10 cellular contexts compared by ENCODE assay signal in the genomic region with DNA sequence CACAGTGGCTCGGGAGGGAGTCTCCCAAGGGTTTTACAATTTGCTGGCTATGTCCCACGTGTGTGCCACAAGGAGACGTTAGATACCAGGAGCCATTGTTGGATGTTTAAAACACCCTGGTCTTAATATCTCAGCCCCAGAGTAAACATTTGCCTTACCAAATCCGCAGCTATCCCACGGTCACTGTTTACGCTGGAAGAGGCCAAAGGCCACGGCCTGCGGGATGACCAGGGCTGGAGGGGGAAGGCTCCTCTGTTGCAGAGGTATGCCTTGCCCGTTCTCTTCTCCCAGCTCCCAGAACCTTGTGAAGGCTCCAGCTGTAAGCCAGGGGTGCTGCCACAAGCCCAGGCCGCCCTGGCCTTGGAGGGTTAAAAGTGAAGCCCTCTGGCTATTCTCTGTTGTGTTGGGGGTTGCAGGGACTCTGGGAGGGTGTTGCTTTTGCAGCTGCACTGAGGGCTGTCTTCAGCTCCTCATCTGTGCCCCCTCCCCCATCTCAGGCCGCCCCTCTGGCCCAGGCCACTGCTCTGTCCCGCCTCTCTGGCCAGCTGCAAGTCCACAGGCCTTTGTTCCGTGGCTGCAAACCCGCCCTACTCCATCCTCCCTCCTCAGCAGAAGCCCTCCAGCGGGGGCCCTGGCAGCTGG. TPM values are rescaled to one million over a fixed set of nuclear protein-coding genes. Genes with fewer than 3 reads are reported as not detected.
DNase-seq lines count a peak whose midpoint lies in the region; TF ChIP-seq lines count a peak whose summit lies in the region.
"Had no signal": no experiment of that assay in that cellular context is flagged by ENCODE, and none has a peak within 500 bp of the region (broad histone marks: within the 10 kb centered on the region; RNA-seq: fewer than 3 reads in every experiment).

No MANE protein-coding gene starts in this region.

- peaks cover 18% of the 10 kb centered on the region; the same call in 1 of the 2 replicates for H3K27me3 ChIP-seq in HUES64 (ENCODE audit: insufficient read depth, low read length)
- H3K27me3 ChIP-seq in layer of hippocampus (ENCODE audit: control insufficient read depth, insufficient read depth, low read length): no peaks in the 10 kb centered on the region
- H3K27me3 ChIP-seq in smooth muscle cell (ENCODE audit: low read depth): no peaks in the 10 kb centered on the region

- H3K4me3 ChIP-seq in HUES64 (ENCODE audit: low read length): peak overlapping the region; percentile 83
- peak overlapping the region; percentile 76 for H3K4me3 ChIP-seq in smooth muscle cell

- peak overlapping the region; percentile 97 for H3K4me2 ChIP-seq in smooth muscle cell

- peaks cover 45% of the 10 kb centered on the region for H3K79me2 ChIP-seq in smooth muscle cell (ENCODE audit: low read depth)

- peaks cover 27% of the 10 kb centered on the region for H4K20me1 ChIP-seq in smooth muscle cell (ENCODE audit: low read depth)

- no peak for TF ChIP-seq CTCF in smooth muscle cell (IDR thresholded peaks at IDR 0.05; ENCODE audit: borderline replicate concordance, insufficient read depth, poor library complexity, severe bottlenecking)

- H3K4me1 ChIP-seq in HUES64 (ENCODE audit: insufficient read depth, low read length) (peaks cover 56% of the 10 kb centered on the region), smooth muscle cell (ENCODE audit: low read depth) (peaks cover 69% of the 10 kb centered on the region)

- H3K27ac ChIP-seq in HUES64 (ENCODE audit: low read depth, low read length) (peak overlapping the region; percentile 56; the same call in 1 of the 2 replicates), cingulate gyrus (ENCODE audit: low read depth, low read length) (peak overlapping the region; percentile 94), layer of hippocampus (ENCODE audit: low read depth, low read length) (peak overlapping the region; percentile 96), smooth muscle cell (ENCODE audit: low read depth) (peak overlapping the region; percentile 97)

- no peak overlapping the region for H2AFZ ChIP-seq in smooth muscle cell (ENCODE audit: low read depth)

- peak overlapping the region; percentile 82; the same call in 1 of the 2 replicates for H3K9ac ChIP-seq in HUES64 (ENCODE audit: low read depth, low read length)
- H3K9ac ChIP-seq in smooth muscle cell (ENCODE audit: low read depth): no peak overlapping the region

- H3K9me3 ChIP-seq in HUES64 (ENCODE audit: insufficient read depth, low read depth, low read length) (no peaks in the 10 kb centered on the region), smooth muscle cell (replicated peaks; ENCODE audit: low read depth) (no peaks in the 10 kb centered on the region)

- WGBS in HUES64: 8% methylated on average over 15 of the region's 15 CpGs
- 19% methylated on average over 14 of the region's 15 CpGs for WGBS in smooth muscle cell (ENCODE audit: low lambda C conversion rate)

- H3K36me3 ChIP-seq in HUES64 (ENCODE audit: insufficient read depth, low read length) (peaks cover 6% of the 10 kb centered on the region; the same call in 1 of the 2 replicates), smooth muscle cell (ENCODE audit: low read depth) (no peaks in the 10 kb centered on the region)

- peaks cover 19% of the 10 kb centered on the region for H3F3A ChIP-seq in smooth muscle cell (ENCODE audit: low read depth)

- DNase-seq in smooth muscle cell (lab: John Stamatoyannopoulos, UW; ENCODE audit: unreplicated experiment) (no peak), NCI-H146 (lab: John Stamatoyannopoulos, UW) (no peak), SIG-M5 treated with dmso at 0.1 percent for 504 hours (lab: John Stamatoyannopoulos, UW; ENCODE audit: unreplicated experiment) (no peak)
- DNase-seq in stimulated activated CD4-positive, alpha-beta T cell treated with anti-CD3 and anti-CD28 coated beads, Interleukin-2, amount 100 ng/mL, for 48 hours: no peak
- DNase-seq in activated CD4-positive, alpha-beta T cell treated with anti-CD3 and anti-CD28 coated beads for 1 hour: no peak
- DNase-seq: activated B cell treated with CpG ODN at 0.5 μM for 24 hours, NCI-H1417 treated with DMSO at 0.1 percent for 48 hours had no signal

RNA-seq across cellular contexts. Expression of a gene that starts 2.4 kb away (rescaled TPM):
- polyA plus RNA-seq in HUES64 (2013, experiment 1 of 2): 32.9 TPM
- polyA plus RNA-seq in HUES64 (2013, experiment 2 of 2): 23.8 TPM
- 15.6 and 17.6 TPM in 2 replicates for total RNA-seq in smooth muscle cell
- 18.3 and 21.9 TPM in 2 replicates for polyA plus RNA-seq in smooth muscle cell
